In genomic region chr17:58960068-58960467, GRCh38 we compare ENCODE assay signal across 1 cellular context.
TF ChIP-seq lines count a peak whose summit lies in the region.

No MANE protein-coding gene starts in this region.

TF ChIP-seq in GM12878, 131 proteins besides CTCF, POLR2A, EP300 and RAD21 (continued from another document):
- TF ChIP-seq, protein P1, sequence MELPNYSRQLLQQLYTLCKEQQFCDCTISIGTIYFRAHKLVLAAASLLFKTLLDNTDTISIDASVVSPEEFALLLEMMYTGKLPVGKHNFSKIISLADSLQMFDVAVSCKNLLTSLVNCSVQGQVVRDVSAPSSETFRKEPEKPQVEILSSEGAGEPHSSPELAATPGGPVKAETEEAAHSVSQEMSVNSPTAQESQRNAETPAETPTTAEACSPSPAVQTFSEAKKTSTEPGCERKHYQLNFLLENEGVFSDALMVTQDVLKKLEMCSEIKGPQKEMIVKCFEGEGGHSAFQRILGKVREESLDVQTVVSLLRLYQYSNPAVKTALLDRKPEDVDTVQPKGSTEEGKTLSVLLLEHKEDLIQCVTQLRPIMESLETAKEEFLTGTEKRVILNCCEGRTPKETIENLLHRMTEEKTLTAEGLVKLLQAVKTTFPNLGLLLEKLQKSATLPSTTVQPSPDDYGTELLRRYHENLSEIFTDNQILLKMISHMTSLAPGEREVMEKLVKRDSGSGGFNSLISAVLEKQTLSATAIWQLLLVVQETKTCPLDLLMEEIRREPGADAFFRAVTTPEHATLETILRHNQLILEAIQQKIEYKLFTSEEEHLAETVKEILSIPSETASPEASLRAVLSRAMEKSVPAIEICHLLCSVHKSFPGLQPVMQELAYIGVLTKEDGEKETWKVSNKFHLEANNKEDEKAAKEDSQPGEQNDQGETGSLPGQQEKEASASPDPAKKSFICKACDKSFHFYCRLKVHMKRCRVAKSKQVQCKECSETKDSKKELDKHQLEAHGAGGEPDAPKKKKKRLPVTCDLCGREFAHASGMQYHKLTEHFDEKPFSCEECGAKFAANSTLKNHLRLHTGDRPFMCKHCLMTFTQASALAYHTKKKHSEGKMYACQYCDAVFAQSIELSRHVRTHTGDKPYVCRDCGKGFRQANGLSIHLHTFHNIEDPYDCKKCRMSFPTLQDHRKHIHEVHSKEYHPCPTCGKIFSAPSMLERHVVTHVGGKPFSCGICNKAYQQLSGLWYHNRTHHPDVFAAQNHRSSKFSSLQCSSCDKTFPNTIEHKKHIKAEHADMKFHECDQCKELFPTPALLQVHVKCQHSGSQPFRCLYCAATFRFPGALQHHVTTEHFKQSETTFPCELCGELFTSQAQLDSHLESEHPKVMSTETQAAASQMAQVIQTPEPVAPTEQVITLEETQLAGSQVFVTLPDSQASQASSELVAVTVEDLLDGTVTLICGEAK (IDR thresholded peaks at IDR 0.05; ENCODE audit: borderline replicate concordance), result no peak
- TF ChIP-seq, protein P2, sequence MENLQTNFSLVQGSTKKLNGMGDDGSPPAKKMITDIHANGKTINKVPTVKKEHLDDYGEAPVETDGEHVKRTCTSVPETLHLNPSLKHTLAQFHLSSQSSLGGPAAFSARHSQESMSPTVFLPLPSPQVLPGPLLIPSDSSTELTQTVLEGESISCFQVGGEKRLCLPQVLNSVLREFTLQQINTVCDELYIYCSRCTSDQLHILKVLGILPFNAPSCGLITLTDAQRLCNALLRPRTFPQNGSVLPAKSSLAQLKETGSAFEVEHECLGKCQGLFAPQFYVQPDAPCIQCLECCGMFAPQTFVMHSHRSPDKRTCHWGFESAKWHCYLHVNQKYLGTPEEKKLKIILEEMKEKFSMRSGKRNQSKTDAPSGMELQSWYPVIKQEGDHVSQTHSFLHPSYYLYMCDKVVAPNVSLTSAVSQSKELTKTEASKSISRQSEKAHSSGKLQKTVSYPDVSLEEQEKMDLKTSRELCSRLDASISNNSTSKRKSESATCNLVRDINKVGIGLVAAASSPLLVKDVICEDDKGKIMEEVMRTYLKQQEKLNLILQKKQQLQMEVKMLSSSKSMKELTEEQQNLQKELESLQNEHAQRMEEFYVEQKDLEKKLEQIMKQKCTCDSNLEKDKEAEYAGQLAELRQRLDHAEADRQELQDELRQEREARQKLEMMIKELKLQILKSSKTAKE (IDR thresholded peaks at IDR 0.05; ENCODE audit: low read depth, poor library complexity, severe bottlenecking), result no peak
- peak; percentile 35; the same call in 1 of the 2 replicates for TF ChIP-seq NFXL1 (IDR thresholded peaks at IDR 0.05; ENCODE audit: borderline replicate concordance)
- no peak for TF ChIP-seq MYB (IDR thresholded peaks at IDR 0.05; ENCODE audit: borderline replicate concordance, low read depth, low read length)
- TF ChIP-seq, protein P3, sequence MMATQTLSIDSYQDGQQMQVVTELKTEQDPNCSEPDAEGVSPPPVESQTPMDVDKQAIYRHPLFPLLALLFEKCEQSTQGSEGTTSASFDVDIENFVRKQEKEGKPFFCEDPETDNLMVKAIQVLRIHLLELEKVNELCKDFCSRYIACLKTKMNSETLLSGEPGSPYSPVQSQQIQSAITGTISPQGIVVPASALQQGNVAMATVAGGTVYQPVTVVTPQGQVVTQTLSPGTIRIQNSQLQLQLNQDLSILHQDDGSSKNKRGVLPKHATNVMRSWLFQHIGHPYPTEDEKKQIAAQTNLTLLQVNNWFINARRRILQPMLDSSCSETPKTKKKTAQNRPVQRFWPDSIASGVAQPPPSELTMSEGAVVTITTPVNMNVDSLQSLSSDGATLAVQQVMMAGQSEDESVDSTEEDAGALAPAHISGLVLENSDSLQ (IDR thresholded peaks at IDR 0.05), result no peak
- TF ChIP-seq KDM1A (IDR thresholded peaks at IDR 0.05; ENCODE audit: borderline replicate concordance), result no peak
- no peak for TF ChIP-seq PAX5 (IDR thresholded peaks at IDR 0.05; ENCODE audit: borderline replicate concordance, low read depth, low read length)
- no peak for TF ChIP-seq SMAD5 (IDR thresholded peaks at IDR 0.05; ENCODE audit: low read depth)
- no peak for TF ChIP-seq POLR2AphosphoS2 (IDR thresholded peaks at IDR 0.05; ENCODE audit: low read depth, low read length)
- TF ChIP-seq, protein P4, sequence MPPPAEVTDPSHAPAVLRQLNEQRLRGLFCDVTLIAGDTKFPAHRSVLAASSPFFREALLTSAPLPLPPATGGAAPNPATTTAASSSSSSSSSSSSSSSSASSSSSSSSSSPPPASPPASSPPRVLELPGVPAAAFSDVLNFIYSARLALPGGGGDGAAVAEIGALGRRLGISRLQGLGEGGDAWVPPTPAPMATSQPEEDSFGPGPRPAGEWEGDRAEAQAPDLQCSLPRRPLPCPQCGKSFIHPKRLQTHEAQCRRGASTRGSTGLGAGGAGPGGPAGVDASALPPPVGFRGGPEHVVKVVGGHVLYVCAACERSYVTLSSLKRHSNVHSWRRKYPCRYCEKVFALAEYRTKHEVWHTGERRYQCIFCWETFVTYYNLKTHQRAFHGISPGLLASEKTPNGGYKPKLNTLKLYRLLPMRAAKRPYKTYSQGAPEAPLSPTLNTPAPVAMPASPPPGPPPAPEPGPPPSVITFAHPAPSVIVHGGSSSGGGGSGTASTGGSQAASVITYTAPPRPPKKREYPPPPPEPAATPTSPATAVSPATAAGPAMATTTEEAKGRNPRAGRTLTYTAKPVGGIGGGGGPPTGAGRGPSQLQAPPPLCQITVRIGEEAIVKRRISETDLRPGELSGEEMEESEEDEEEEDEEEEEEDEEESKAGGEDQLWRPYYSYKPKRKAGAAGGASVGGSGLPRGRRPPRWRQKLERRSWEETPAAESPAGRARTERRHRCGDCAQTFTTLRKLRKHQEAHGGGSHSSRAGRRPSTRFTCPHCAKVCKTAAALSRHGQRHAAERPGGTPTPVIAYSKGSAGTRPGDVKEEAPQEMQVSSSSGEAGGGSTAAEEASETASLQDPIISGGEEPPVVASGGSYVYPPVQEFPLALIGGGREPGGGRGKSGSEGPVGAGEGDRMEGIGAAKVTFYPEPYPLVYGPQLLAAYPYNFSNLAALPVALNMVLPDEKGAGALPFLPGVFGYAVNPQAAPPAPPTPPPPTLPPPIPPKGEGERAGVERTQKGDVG (CRISPR knock-in tag; IDR thresholded peaks at IDR 0.05), result no peak
- no peak for TF ChIP-seq E4F1 (IDR thresholded peaks at IDR 0.05; ENCODE audit: borderline replicate concordance, partially characterized antibody)
- TF ChIP-seq FOXM1 (IDR thresholded peaks at IDR 0.05; ENCODE audit: low read depth, low read length), result no peak
- TF ChIP-seq NBN (IDR thresholded peaks at IDR 0.05), result no peak
- TF ChIP-seq TCF12 (IDR thresholded peaks at IDR 0.05; ENCODE audit: low read depth, low read length), result no peak
- no peak for TF ChIP-seq RAD51 (IDR thresholded peaks at IDR 0.05)
- no peak for TF ChIP-seq EGR1 (IDR thresholded peaks at IDR 0.05; ENCODE audit: borderline replicate concordance in 1 of 2, low read depth in 2 of 2, low read length in 2 of 2)
- no peak for TF ChIP-seq SREBF2 (IDR thresholded peaks at IDR 0.05; ENCODE audit: low read length)
- TF ChIP-seq SMC3 (IDR thresholded peaks at IDR 0.05; ENCODE audit: borderline replicate concordance, low read length), result peak; percentile 48; the same call in 1 of the 2 replicates
- peak; percentile 51 for TF ChIP-seq SMAD1 (IDR thresholded peaks at IDR 0.05; ENCODE audit: low read depth, partially characterized antibody)
